Comparison of ENCODE assay signal across 7 cellular contexts in the genomic region with DNA sequence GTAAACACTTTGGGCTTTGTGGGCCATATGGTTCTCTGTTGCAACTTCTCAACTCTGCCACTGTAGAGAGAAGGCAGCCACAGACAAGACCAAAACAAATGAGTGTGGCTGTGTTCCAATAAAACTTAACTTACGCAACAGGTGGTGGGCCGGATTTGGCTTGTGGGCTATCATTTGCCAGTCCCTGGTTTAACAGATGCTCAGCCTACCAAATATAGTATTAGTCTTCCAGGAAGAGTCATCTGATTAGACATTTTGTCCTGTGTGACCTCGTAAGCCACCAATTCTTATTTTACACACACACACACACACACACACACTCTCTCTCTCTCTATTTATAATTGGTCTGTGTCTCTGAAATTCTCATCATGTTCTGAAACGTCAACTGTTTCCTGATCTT.
DNase-seq lines count a peak whose midpoint lies in the region; ATAC-seq, FAIRE-seq and TF ChIP-seq lines count a peak whose summit lies in the region.

No MANE protein-coding gene starts in this region.

- intact Hi-C loops in posterior vena cava (cut with DNase I): no loop called here

- peak overlapping the region; percentile 39 to 68 for H3K27ac ChIP-seq in small intestine (ENCODE audit: low read depth in 1 of 2, low read length in 1 of 2)
- H3K27ac ChIP-seq in RWPE1: no peak overlapping the region

- no peaks in the 10 kb centered on the region for H3K36me3 ChIP-seq in small intestine (ENCODE audit: control insufficient read depth in 2 of 2, insufficient read depth in 2 of 2, low read length in 2 of 2)

- H3K4me1 ChIP-seq in small intestine (ENCODE audit: control insufficient read depth in 2 of 2, insufficient read depth in 1 of 2, low read depth in 1 of 2, low read length in 1 of 2): peaks cover 4 to 5% of the 10 kb centered on the region in 2 donors

- H3K27me3 ChIP-seq in small intestine (ENCODE audit: control insufficient read depth in 2 of 2, insufficient read depth in 2 of 2, low read length in 2 of 2): no peaks in the 10 kb centered on the region

- DNase-seq in HFF-Myc (ENCODE audit: extremely low read depth, low read depth) (peak; percentile 52), SIG-M5 (lab: John Stamatoyannopoulos, UW) (peak; percentile 41), foreskin melanocyte (peak; percentile 6), small intestine (peak; percentile 66), posterior vena cava (ENCODE audit: low spot score) (no peak), RWPE1 (ENCODE audit: low spot score) (no peak)

- 2 to 13% (median 6%) methylated on average over 4 of the region's 4 CpGs for WGBS in small intestine, 3 donors

- no peaks in the 10 kb centered on the region for H3K9me3 ChIP-seq in small intestine (ENCODE audit: control insufficient read depth, low read depth)

- no peak for FAIRE-seq in small intestine (lab: Jason Lieb, UNC)

- POLR2A ChIA-PET in RWPE1 (lab: Yijun Ruan, JAX; ENCODE audit: low non-redundant PET): no interaction called here

- TF ChIP-seq CTCF in HFF-Myc (IDR thresholded peaks at IDR 0.05; ENCODE audit: low read depth, low read length, missing control alignments) (no peak), RWPE1 (conservative IDR thresholded peaks at IDR 0.05; ENCODE audit: low read depth) (no peak)

- no peak for ATAC-seq in HG03175 (IDR thresholded peaks at IDR 0.05; ENCODE audit: unreplicated experiment)

- CTCF ChIA-PET in RWPE1 (lab: Yijun Ruan, JAX): no interaction called here

- H3K4me3 ChIP-seq in HFF-Myc (replicated peaks; ENCODE audit: low read depth, low read length) (no peak overlapping the region), small intestine (ENCODE audit: low read depth in 1 of 2, low read length in 2 of 2) (no peak overlapping the region)

Comparison
In these comparisons a context has a peak if more than half of its experiments do, and no peak if none do; other contexts are left out.
1. DNase-seq: peak in HFF-Myc (single experiment), SIG-M5 (single experiment), foreskin melanocyte (single experiment) and small intestine (single experiment); none in posterior vena cava (single experiment) and RWPE1 (single experiment).